Comparison of ENCODE assay signal across 1 cellular context in genomic region chr3:171458056-171458856, GRCh38.
TF ChIP-seq lines count a peak whose summit lies in the region.

No MANE protein-coding gene starts in this region.

TF ChIP-seq in HEK293, 187 proteins besides CTCF, POLR2A, EP300 and RAD21 (continued from another document):
- TF ChIP-seq ZNF571 (tag by site-specific recombination; IDR thresholded peaks at IDR 0.05) (no peak), ZNF311 (tag by site-specific recombination; IDR thresholded peaks at IDR 0.05; ENCODE audit: borderline replicate concordance) (no peak), ZNF768 (tag by site-specific recombination; IDR thresholded peaks at IDR 0.05) (no peak), SALL2 (tag by site-specific recombination; IDR thresholded peaks at IDR 0.05; ENCODE audit: borderline replicate concordance) (no peak), KLF8 (tag by site-specific recombination; IDR thresholded peaks at IDR 0.05) (no peak), HOXA7 (CRISPR knock-in tag; IDR thresholded peaks at IDR 0.05; ENCODE audit: borderline replicate concordance) (no peak), ZFP37 (tag by site-specific recombination; IDR thresholded peaks at IDR 0.05) (no peak), ZNF621 (tag by site-specific recombination; IDR thresholded peaks at IDR 0.05) (no peak), ZNF341 (tag by site-specific recombination; IDR thresholded peaks at IDR 0.05; ENCODE audit: low read depth) (peak; percentile 35; the same call in 1 of the 2 replicates), ZFP41 (tag by site-specific recombination; IDR thresholded peaks at IDR 0.05; ENCODE audit: borderline replicate concordance) (no peak), AEBP2 (tag by site-specific recombination; IDR thresholded peaks at IDR 0.05; ENCODE audit: borderline replicate concordance) (no peak), ZNF747 (tag by site-specific recombination; IDR thresholded peaks at IDR 0.05) (no peak), SCRT2 (tag by site-specific recombination; IDR thresholded peaks at IDR 0.05) (no peak), ZBTB48 (tag by site-specific recombination; IDR thresholded peaks at IDR 0.05) (no peak), ZNF302 (tag by site-specific recombination; IDR thresholded peaks at IDR 0.05; ENCODE audit: low read depth) (no peak), ZIC2 (tag by site-specific recombination; IDR thresholded peaks at IDR 0.05) (peak; percentile 79), IKZF3 (tag by site-specific recombination; IDR thresholded peaks at IDR 0.05) (no peak), ZNF169 (tag by site-specific recombination; IDR thresholded peaks at IDR 0.05) (no peak), ZNF692 (tag by site-specific recombination; IDR thresholded peaks at IDR 0.05) (no peak), SP2 (tag by site-specific recombination; IDR thresholded peaks at IDR 0.05) (peak; percentile 26; the same call in 1 of the 2 replicates), ZNF274 (IDR thresholded peaks at IDR 0.05; ENCODE audit: low read length) (no peak), ZNF274 (tag by site-specific recombination; IDR thresholded peaks at IDR 0.05; ENCODE audit: borderline replicate concordance) (no peak), ZBTB6 (tag by site-specific recombination; IDR thresholded peaks at IDR 0.05) (no peak), ZNF202 (tag by site-specific recombination; IDR thresholded peaks at IDR 0.05; ENCODE audit: borderline replicate concordance) (no peak), ZNF558 (tag by site-specific recombination; IDR thresholded peaks at IDR 0.05) (no peak), ZNF677 (tag by site-specific recombination; IDR thresholded peaks at IDR 0.05) (no peak)
